15 cellular contexts compared by ENCODE assay signal in genomic region chr14:104343294-104343625, GRCh38.
"Had no signal": no experiment of that assay in that cellular context is flagged by ENCODE, and none has a peak within 500 bp of the region (broad histone marks: within the 10 kb centered on the region; RNA-seq: fewer than 3 reads in every experiment).

No MANE protein-coding gene starts in this region.

- H3K4me1 Mint-ChIP-seq: endodermal cell had no signal

- H3K27me3 ChIP-seq: colonic mucosa, foreskin keratinocyte, ovary had no signal

- H3K4me2 ChIP-seq: smooth muscle cell had no signal

- DNase-seq: colonic mucosa; effector CD4-positive, alpha-beta T cell; erythroblast; foreskin keratinocyte; left colon; mammary epithelial cell; stimulated activated CD4-positive, alpha-beta T cell treated with anti-CD3 and anti-CD28 coated beads, Interleukin-2, amount 100 ng/mL, for 48 hours; stimulated activated naive CD4-positive, alpha-beta T cell treated with Interleukin-2 at 50 U/mL for 16 hours; trophoblast cell had no signal

- H3K36me3 ChIP-seq: colonic mucosa, ovary had no signal

- H3K4me3 Mint-ChIP-seq: endodermal cell; naive thymus-derived CD8-positive, alpha-beta T cell had no signal

- H3K27ac ChIP-seq: colonic mucosa, foreskin keratinocyte, ovary had no signal

- H3K9me3 ChIP-seq: colonic mucosa, mucosa of descending colon had no signal

- H3K27ac Mint-ChIP-seq: endodermal cell; naive thymus-derived CD8-positive, alpha-beta T cell; progenitor cell of endocrine pancreas had no signal

- H3K4me3 ChIP-seq: colonic mucosa, mucosa of descending colon, ovary, smooth muscle cell had no signal

- H3K4me1 ChIP-seq: foreskin keratinocyte had no signal

- ATAC-seq: foreskin keratinocyte; mucosa of descending colon; naive thymus-derived CD8-positive, alpha-beta T cell had no signal
